Comparison of ENCODE assay signal across 12 cellular contexts in genomic region chr3:142958707-142959106, GRCh38. TPM values are rescaled to one million over a fixed set of nuclear protein-coding genes. Genes with fewer than 3 reads are reported as not detected.
DNase-seq lines count a peak whose midpoint lies in the region; ATAC-seq and TF ChIP-seq lines count a peak whose summit lies in the region.
"Had no signal": no experiment of that assay in that cellular context is flagged by ENCODE, and none has a peak within 500 bp of the region (broad histone marks: within the 10 kb centered on the region; RNA-seq: fewer than 3 reads in every experiment).

No MANE protein-coding gene starts in this region.

- H3K27me3 ChIP-seq in CD8-positive, alpha-beta memory T cell (ENCODE audit: insufficient read depth, low read length, poor library complexity, severe bottlenecking): peaks cover 5% of the 10 kb centered on the region

- H3K27ac Mint-ChIP-seq in activated CD8-positive, alpha-beta memory T cell treated with anti-CD3 and anti-CD28 coated beads, Interleukin-2, amount 10 ng/mL, durations not matched to agents 7 days and 5 days: no peak overlapping the region
- no peak overlapping the region for H3K27ac Mint-ChIP-seq in CD8-positive, alpha-beta memory T cell

- H3K36me3 Mint-ChIP-seq in activated CD8-positive, alpha-beta memory T cell treated with anti-CD3 and anti-CD28 coated beads, Interleukin-2, amount 10 ng/mL, durations not matched to agents 7 days and 5 days: no peaks in the 10 kb centered on the region
- H3K36me3 Mint-ChIP-seq in CD8-positive, alpha-beta memory T cell: no peaks in the 10 kb centered on the region
- H3K36me3 Mint-ChIP-seq: IgD-negative memory B cell had no signal

- peak; percentile 5 for TF ChIP-seq POLR2A in erythroblast (IDR thresholded peaks at IDR 0.05; ENCODE audit: low read length)

- no peak for ATAC-seq in GM19463 (IDR thresholded peaks at IDR 0.05; ENCODE audit: unreplicated experiment)
- no peak for ATAC-seq in activated CD8-positive, alpha-beta memory T cell treated with anti-CD3 and anti-CD28 coated beads, Interleukin-2, amount 10 ng/mL, durations not matched to agents 7 days and 5 days

- H3K36me3 ChIP-seq in CD8-positive, alpha-beta memory T cell (ENCODE audit: insufficient read depth, low read length): no peaks in the 10 kb centered on the region
- H3K36me3 ChIP-seq: tibial nerve had no signal

- no peak overlapping the region for H3K4me3 Mint-ChIP-seq in activated CD8-positive, alpha-beta memory T cell treated with anti-CD3 and anti-CD28 coated beads, Interleukin-2, amount 10 ng/mL, durations not matched to agents 7 days and 5 days
- H3K4me3 Mint-ChIP-seq in CD8-positive, alpha-beta memory T cell: no peak overlapping the region
- H3K4me3 Mint-ChIP-seq: IgD-negative memory B cell had no signal

- H3K4me3 ChIP-seq in CD8-positive, alpha-beta memory T cell (ENCODE audit: low read length): no peak overlapping the region
- H3K4me3 ChIP-seq: tibial nerve had no signal

- CTCF ChIA-PET in activated CD8-positive, alpha-beta memory T cell treated with anti-CD3 and anti-CD28 coated beads, Interleukin-2, amount 10 ng/mL, durations not matched to agents 7 days and 5 days (lab: Charles Lee): no interaction called here
- CTCF ChIA-PET in CD8-positive, alpha-beta memory T cell (lab: Charles Lee): no interaction called here

- DNase-seq in activated CD4-positive, alpha-beta T cell treated with anti-CD3 and anti-CD28 coated beads for 48 hours: peak; percentile 69
- no peak for DNase-seq in activated CD4-positive, alpha-beta T cell treated with anti-CD3 and anti-CD28 coated beads for 1 hour
- DNase-seq in NCI-H226 (peak; percentile 86), erythroblast (lab: John Stamatoyannopoulos, UW) (peak; percentile 27 to 69)
- DNase-seq in stimulated activated CD4-positive, alpha-beta T cell treated with anti-CD3 and anti-CD28 coated beads, Interleukin-15, amount 100 ng/mL, for 48 hours (ENCODE audit: low read depth in 2 of 2): peak; percentile 33 to 41
- no peak for DNase-seq in activated CD8-positive, alpha-beta memory T cell treated with anti-CD3 and anti-CD28 coated beads, Interleukin-2, amount 10 ng/mL, durations not matched to agents 7 days and 5 days
- no peak for DNase-seq in CD8-positive, alpha-beta memory T cell
- DNase-seq: NCI-H2171 had no signal

- peaks cover 77% of the 10 kb centered on the region for H3K27me3 Mint-ChIP-seq in activated CD8-positive, alpha-beta memory T cell treated with anti-CD3 and anti-CD28 coated beads, Interleukin-2, amount 10 ng/mL, durations not matched to agents 7 days and 5 days
- peaks cover 24 to 77% of the 10 kb centered on the region in 2 donors for H3K27me3 Mint-ChIP-seq in CD8-positive, alpha-beta memory T cell

- H3K27ac ChIP-seq in CD8-positive, alpha-beta memory T cell (ENCODE audit: low read depth, low read length): no peak overlapping the region
- H3K27ac ChIP-seq: tibial nerve had no signal

- H3K4me1 ChIP-seq in CD8-positive, alpha-beta memory T cell (ENCODE audit: insufficient read depth, low read length): no peaks in the 10 kb centered on the region

- H3K4me1 Mint-ChIP-seq in activated CD8-positive, alpha-beta memory T cell treated with anti-CD3 and anti-CD28 coated beads, Interleukin-2, amount 10 ng/mL, durations not matched to agents 7 days and 5 days: peaks cover 11% of the 10 kb centered on the region
- H3K4me1 Mint-ChIP-seq in CD8-positive, alpha-beta memory T cell: peaks cover 8 to 13% (median 10%) of the 10 kb centered on the region in 3 donors

- POLR2A ChIA-PET in CD8-positive, alpha-beta memory T cell (lab: Charles Lee): no interaction called here

- H3K9me3 ChIP-seq in CD8-positive, alpha-beta memory T cell (ENCODE audit: low read length): no peaks in the 10 kb centered on the region
- H3K9me3 ChIP-seq: tibial nerve had no signal

- no peaks in the 10 kb centered on the region for H3K9me3 Mint-ChIP-seq in activated CD8-positive, alpha-beta memory T cell treated with anti-CD3 and anti-CD28 coated beads, Interleukin-2, amount 10 ng/mL, durations not matched to agents 7 days and 5 days (ENCODE audit: low read depth)
- H3K9me3 Mint-ChIP-seq in CD8-positive, alpha-beta memory T cell: no peaks in the 10 kb centered on the region
- H3K9me3 Mint-ChIP-seq: IgD-negative memory B cell had no signal

RNA-seq across cellular contexts. Expression of gene PAQR9, which starts 4.8 kb away (rescaled TPM):
- not detected for total RNA-seq in activated CD8-positive, alpha-beta memory T cell treated with anti-CD3 and anti-CD28 coated beads, Interleukin-2, amount 10 ng/mL, durations not matched to agents 7 days and 5 days
- total RNA-seq in CD8-positive, alpha-beta memory T cell: not detected
- not detected for polyA plus RNA-seq in CD8-positive, alpha-beta memory T cell
- total RNA-seq: tibial nerve had no signal
- polyA plus RNA-seq: AG04450, IgD-negative memory B cell had no signal

RNA-seq across cellular contexts. Expression of gene U2SURP, which starts 42.7 kb away (rescaled TPM):
- 100 to 1,000 TPM; 155 to 163 TPM for total RNA-seq in activated CD8-positive, alpha-beta memory T cell treated with anti-CD3 and anti-CD28 coated beads, Interleukin-2, amount 10 ng/mL, durations not matched to agents 7 days and 5 days
- total RNA-seq in CD8-positive, alpha-beta memory T cell: 100 to 1,000 TPM; 146 to 148 TPM
- polyA plus RNA-seq in CD8-positive, alpha-beta memory T cell: 121 TPM

Comparison
In these comparisons a context has a peak if more than half of its experiments do, and no peak if none do; other contexts are left out.
1. DNase-seq: peak in activated CD4-positive, alpha-beta T cell treated with anti-CD3 and anti-CD28 coated beads for 48 hours (single experiment), NCI-H226 (single experiment), erythroblast (2 of 2) and stimulated activated CD4-positive, alpha-beta T cell treated with anti-CD3 and anti-CD28 coated beads, Interleukin-15, amount 100 ng/mL, for 48 hours (2 of 2); none in activated CD4-positive, alpha-beta T cell treated with anti-CD3 and anti-CD28 coated beads for 1 hour (single experiment), activated CD8-positive, alpha-beta memory T cell treated with anti-CD3 and anti-CD28 coated beads, Interleukin-2, amount 10 ng/mL, durations not matched to agents 7 days and 5 days (single experiment) and CD8-positive, alpha-beta memory T cell (0 of 5).